ENCODE assay signal across 2 cellular contexts in the genomic region with DNA sequence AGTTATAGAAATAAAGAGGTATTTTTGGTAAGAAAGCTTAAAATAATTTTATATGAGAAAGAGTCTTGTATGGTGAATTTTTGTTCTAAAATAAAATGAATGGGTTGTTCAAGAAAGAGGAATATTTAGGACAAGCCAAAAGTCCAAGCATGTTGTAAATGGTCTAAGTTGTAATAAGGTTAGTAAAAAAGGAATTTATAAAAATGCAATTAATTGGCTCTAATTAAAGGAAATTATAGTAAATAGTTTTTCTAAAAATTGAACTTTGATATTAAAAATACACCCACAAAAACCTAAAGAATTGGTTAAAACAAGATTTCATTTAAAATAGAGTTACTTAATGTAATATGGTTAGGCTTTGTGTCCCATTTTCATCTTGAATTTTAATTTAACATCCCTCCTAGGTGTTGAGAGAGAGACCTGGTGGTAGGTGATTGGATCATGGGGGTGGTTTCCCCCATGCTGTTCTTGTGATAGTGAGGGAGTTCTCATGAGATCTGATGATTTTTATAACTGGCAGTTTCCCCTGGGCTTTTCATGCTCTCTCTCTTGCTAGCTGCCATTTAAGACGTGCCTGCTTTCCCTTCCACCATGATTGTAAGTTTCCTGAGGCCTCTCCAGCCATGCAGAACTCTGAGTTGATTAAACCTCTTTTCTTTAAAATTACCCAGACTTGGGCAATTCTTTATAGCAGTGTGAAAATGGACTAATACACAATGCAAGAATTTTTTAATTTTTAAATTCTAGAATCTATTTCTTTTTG.
A peak's percentile ranks its signal among the peaks of the same experiment; 100 is the strongest.
TF ChIP-seq lines count a peak whose summit lies in the region.

No MANE protein-coding gene starts in this region.

TF ChIP-seq in HCT116, 20 proteins besides CTCF, POLR2A, EP300 and RAD21:
- TF ChIP-seq JUND (IDR thresholded peaks at IDR 0.05) (no peak), FOSL1 (IDR thresholded peaks at IDR 0.05; ENCODE audit: low read depth) (no peak), CBX3 (IDR thresholded peaks at IDR 0.05; ENCODE audit: low read depth) (no peak), ZNF274 (IDR thresholded peaks at IDR 0.05; ENCODE audit: low read depth, low read length) (no peak), TCF7L2 (IDR thresholded peaks at IDR 0.05; ENCODE audit: borderline replicate concordance, extremely low read depth, insufficient read depth, insufficient read length) (no peak), SRF (IDR thresholded peaks at IDR 0.05; ENCODE audit: low read depth) (no peak), ZFX (IDR thresholded peaks at IDR 0.05) (no peak), SP1 (IDR thresholded peaks at IDR 0.05; ENCODE audit: low read depth) (no peak), ELF1 (IDR thresholded peaks at IDR 0.05; ENCODE audit: borderline replicate concordance, low read depth) (no peak)
- TF ChIP-seq, protein P1, sequence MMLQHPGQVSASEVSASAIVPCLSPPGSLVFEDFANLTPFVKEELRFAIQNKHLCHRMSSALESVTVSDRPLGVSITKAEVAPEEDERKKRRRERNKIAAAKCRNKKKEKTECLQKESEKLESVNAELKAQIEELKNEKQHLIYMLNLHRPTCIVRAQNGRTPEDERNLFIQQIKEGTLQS (IDR thresholded peaks at IDR 0.05): no peak
- TF ChIP-seq, protein P2, sequence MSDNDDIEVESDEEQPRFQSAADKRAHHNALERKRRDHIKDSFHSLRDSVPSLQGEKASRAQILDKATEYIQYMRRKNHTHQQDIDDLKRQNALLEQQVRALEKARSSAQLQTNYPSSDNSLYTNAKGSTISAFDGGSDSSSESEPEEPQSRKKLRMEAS (IDR thresholded peaks at IDR 0.05): no peak
- TF ChIP-seq, protein P3, sequence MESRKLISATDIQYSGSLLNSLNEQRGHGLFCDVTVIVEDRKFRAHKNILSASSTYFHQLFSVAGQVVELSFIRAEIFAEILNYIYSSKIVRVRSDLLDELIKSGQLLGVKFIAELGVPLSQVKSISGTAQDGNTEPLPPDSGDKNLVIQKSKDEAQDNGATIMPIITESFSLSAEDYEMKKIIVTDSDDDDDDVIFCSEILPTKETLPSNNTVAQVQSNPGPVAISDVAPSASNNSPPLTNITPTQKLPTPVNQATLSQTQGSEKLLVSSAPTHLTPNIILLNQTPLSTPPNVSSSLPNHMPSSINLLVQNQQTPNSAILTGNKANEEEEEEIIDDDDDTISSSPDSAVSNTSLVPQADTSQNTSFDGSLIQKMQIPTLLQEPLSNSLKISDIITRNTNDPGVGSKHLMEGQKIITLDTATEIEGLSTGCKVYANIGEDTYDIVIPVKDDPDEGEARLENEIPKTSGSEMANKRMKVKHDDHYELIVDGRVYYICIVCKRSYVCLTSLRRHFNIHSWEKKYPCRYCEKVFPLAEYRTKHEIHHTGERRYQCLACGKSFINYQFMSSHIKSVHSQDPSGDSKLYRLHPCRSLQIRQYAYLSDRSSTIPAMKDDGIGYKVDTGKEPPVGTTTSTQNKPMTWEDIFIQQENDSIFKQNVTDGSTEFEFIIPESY (IDR thresholded peaks at IDR 0.05; ENCODE audit: extremely low read depth, insufficient replicate concordance, low read length): no peak

TF ChIP-seq in HepG2, 621 proteins besides CTCF, POLR2A, EP300 and RAD21:
- TF ChIP-seq ZNF430 (CRISPR knock-in tag; IDR thresholded peaks at IDR 0.05): peak; percentile 75; the same call in 1 of the 2 replicates
- peak; percentile 49 for TF ChIP-seq ZFP36 (IDR thresholded peaks at IDR 0.05; ENCODE audit: borderline replicate concordance, low read depth, low read length, partially characterized antibody)
- TF ChIP-seq NFKBIZ (CRISPR knock-in tag; IDR thresholded peaks at IDR 0.05): no peak
